18 cellular contexts compared by ENCODE assay signal in genomic region chr21:37414292-37415253, GRCh38. TPM values are rescaled to one million over a fixed set of nuclear protein-coding genes. Genes with fewer than 3 reads are reported as not detected.
DNase-seq lines count a peak whose midpoint lies in the region; ATAC-seq, FAIRE-seq and TF ChIP-seq lines count a peak whose summit lies in the region.
"Had no signal": no experiment of that assay in that cellular context is flagged by ENCODE, and none has a peak within 500 bp of the region (broad histone marks: within the 10 kb centered on the region; RNA-seq: fewer than 3 reads in every experiment).

No MANE protein-coding gene starts in this region.

- peaks cover 54% of the 10 kb centered on the region for H3K4me1 Mint-ChIP-seq in T-helper 2 cell treated with Interferon-gamma antibody and Interleukin-4, amounts not matched to agents 5 μg/mL and 100 μg/mL, for 36 hours (ENCODE audit: low read depth)
- H3K4me1 Mint-ChIP-seq in activated B cell treated with CpG ODN at 0.5 μM for 24 hours: peaks cover 88% of the 10 kb centered on the region
- peaks cover 41 to 88% (median 86%) of the 10 kb centered on the region in 4 donors for H3K4me1 Mint-ChIP-seq in naive thymus-derived CD8-positive, alpha-beta T cell

- H3K27ac Mint-ChIP-seq in T-helper 2 cell treated with Interferon-gamma antibody and Interleukin-4, amounts not matched to agents 5 μg/mL and 100 μg/mL, for 36 hours: peak overlapping the region; percentile 73
- peak overlapping the region; percentile 30 for H3K27ac Mint-ChIP-seq in activated B cell treated with CpG ODN at 0.5 μM for 24 hours
- H3K27ac Mint-ChIP-seq in naive thymus-derived CD8-positive, alpha-beta T cell: peak overlapping the region in 8 of 10 donors; percentile 2 to 84 (median 45)

- CTCF ChIA-PET in activated B cell treated with CpG ODN at 0.5 μM for 24 hours (lab: Charles Lee): no interaction called here

- intact Hi-C loops in activated B cell treated with CpG ODN at 0.5 μM for 24 hours (cut with micrococcal nuclease): loop anchor here (5.0 kb wide), 2 partner anchors 33 to 42 kb away; no protein-coding TSS in a partner anchor

- no peak for TF ChIP-seq CTCF in activated B cell treated with CpG ODN at 0.5 μM for 24 hours (IDR thresholded peaks at IDR 0.05)

- ATAC-seq in activated B cell treated with CpG ODN at 0.5 μM for 24 hours (ENCODE audit: low read depth) (no peak), GM19463 (IDR thresholded peaks at IDR 0.05; ENCODE audit: unreplicated experiment) (no peak), HG03280 (IDR thresholded peaks at IDR 0.05; ENCODE audit: unreplicated experiment) (no peak)
- ATAC-seq in naive thymus-derived CD8-positive, alpha-beta T cell: peak in 1 of 2 donors; percentile 12

- H3K9me3 Mint-ChIP-seq in T-helper 2 cell treated with Interferon-gamma antibody and Interleukin-4, amounts not matched to agents 5 μg/mL and 100 μg/mL, for 36 hours: no peaks in the 10 kb centered on the region
- H3K9me3 Mint-ChIP-seq in activated B cell treated with CpG ODN at 0.5 μM for 24 hours: no peaks in the 10 kb centered on the region
- no peaks in the 10 kb centered on the region for H3K9me3 Mint-ChIP-seq in naive thymus-derived CD8-positive, alpha-beta T cell

- POLR2A ChIA-PET in activated B cell treated with CpG ODN at 0.5 μM for 24 hours (lab: Charles Lee): interaction anchor here (1.2 to 1.6 kb wide), 2 partner anchors 33 to 48 kb away, joined by 3 to 4 read pairs; partner anchors contain the start of gene DYRK1A
- POLR2A ChIA-PET in naive thymus-derived CD8-positive, alpha-beta T cell (lab: Charles Lee): interaction anchor here (1.1 kb wide), 1 partner anchor 17 kb away, joined by 3 read pairs; no protein-coding TSS in a partner anchor

- peak; percentile 24 for FAIRE-seq in GM18507 (lab: Jason Lieb, UNC)
- FAIRE-seq: G401.6, H1, small intestine had no signal

- no peak overlapping the region for H3K4me3 Mint-ChIP-seq in T-helper 2 cell treated with Interferon-gamma antibody and Interleukin-4, amounts not matched to agents 5 μg/mL and 100 μg/mL, for 36 hours
- H3K4me3 Mint-ChIP-seq in activated B cell treated with CpG ODN at 0.5 μM for 24 hours: peak overlapping the region; percentile 28
- H3K4me3 Mint-ChIP-seq in naive thymus-derived CD8-positive, alpha-beta T cell: peak overlapping the region in 6 of 10 donors; percentile 5 to 58 (median 28)

- no peaks in the 10 kb centered on the region for H3K27me3 Mint-ChIP-seq in T-helper 2 cell treated with Interferon-gamma antibody and Interleukin-4, amounts not matched to agents 5 μg/mL and 100 μg/mL, for 36 hours (ENCODE audit: low read depth)
- no peaks in the 10 kb centered on the region for H3K27me3 Mint-ChIP-seq in activated B cell treated with CpG ODN at 0.5 μM for 24 hours
- no peaks in the 10 kb centered on the region for H3K27me3 Mint-ChIP-seq in naive thymus-derived CD8-positive, alpha-beta T cell

- no peak for DNase-seq in T-helper 2 cell treated with Interferon-gamma antibody and Interleukin-4, amounts not matched to agents 5 μg/mL and 100 μg/mL, for 36 hours (ENCODE audit: low spot score)
- DNase-seq in T-helper 2 cell (no peak), GM18507 (ENCODE audit: extremely low spot score, insufficient read length, low read depth) (no peak), activated B cell treated with CpG ODN at 0.5 μM for 24 hours (no peak), SKM-1 (lab: John Stamatoyannopoulos, UW; ENCODE audit: unreplicated experiment) (no peak)
- DNase-seq in naive thymus-derived CD8-positive, alpha-beta T cell: no peak
- DNase-seq: COR-L47; effector CD4-positive, alpha-beta T cell; mesendoderm; NCI-H187 treated with DMSO at 0.1 percent for 48 hours; NCI-H526; ovary; RPMI8226; small intestine had no signal

- H3K36me3 Mint-ChIP-seq in T-helper 2 cell treated with Interferon-gamma antibody and Interleukin-4, amounts not matched to agents 5 μg/mL and 100 μg/mL, for 36 hours (ENCODE audit: low read depth): peaks cover 10% of the 10 kb centered on the region
- H3K36me3 Mint-ChIP-seq in activated B cell treated with CpG ODN at 0.5 μM for 24 hours (ENCODE audit: low read depth): peaks cover 11% of the 10 kb centered on the region
- peaks cover 0 to 16% (median 4%) of the 10 kb centered on the region in 3 donors for H3K36me3 Mint-ChIP-seq in naive thymus-derived CD8-positive, alpha-beta T cell

RNA-seq across cellular contexts. Expression of gene DYRK1A, which starts 48.0 kb away (rescaled TPM):
- total RNA-seq in activated B cell treated with CpG ODN at 0.5 μM for 24 hours: 93.4 and 99.9 TPM in 2 replicates
- 100 to 1,000 TPM; 140 to 146 TPM for total RNA-seq in naive thymus-derived CD8-positive, alpha-beta T cell
- 1 to 10 TPM; 1.8 to 5.4 (median 2.2) TPM for polyA plus RNA-seq in naive thymus-derived CD8-positive, alpha-beta T cell
